In the genomic region with DNA sequence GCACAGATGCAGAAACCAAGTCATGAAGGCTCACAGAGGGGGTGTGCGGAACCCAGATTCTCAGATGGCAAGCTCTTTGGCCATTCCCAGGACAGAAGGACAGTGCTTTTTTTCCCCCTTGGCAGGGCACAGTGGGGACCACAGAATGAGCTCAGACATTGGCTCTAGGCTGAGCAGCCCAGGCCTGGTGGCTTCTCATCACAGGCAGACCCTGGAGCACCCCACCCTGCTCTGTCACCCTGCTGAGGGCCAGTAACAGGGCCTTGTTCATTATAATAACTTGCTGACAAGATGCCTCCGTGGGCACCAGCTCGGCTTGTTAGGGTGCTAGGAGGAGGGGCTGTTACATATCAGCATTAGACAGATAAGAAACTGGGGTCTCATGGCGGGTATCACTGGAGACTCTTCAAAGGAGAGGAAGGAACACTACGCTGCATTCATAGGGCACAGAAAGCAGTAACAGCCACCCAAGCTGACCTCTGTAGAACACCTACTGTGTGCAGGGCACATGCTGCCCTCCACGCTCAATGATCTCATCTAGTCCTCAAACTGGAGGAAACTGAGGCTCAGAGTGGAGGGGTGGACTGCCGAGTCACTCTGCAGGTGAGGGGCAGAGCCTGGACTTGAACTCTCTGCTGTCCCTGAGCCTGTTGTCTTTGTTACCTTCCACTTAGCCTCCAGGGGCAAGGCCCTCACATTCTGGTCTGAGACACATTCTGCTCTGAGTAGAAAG, we compare ENCODE assay signal across 13 cellular contexts.
DNase-seq lines count a peak whose midpoint lies in the region; ATAC-seq and TF ChIP-seq lines count a peak whose summit lies in the region.
"Had no signal": no experiment of that assay in that cellular context is flagged by ENCODE, and none has a peak within 500 bp of the region (broad histone marks: within the 10 kb centered on the region; RNA-seq: fewer than 3 reads in every experiment).

No MANE protein-coding gene starts in this region.

- H3K4me1 ChIP-seq in CD4-positive, CD25-positive, alpha-beta regulatory T cell (ENCODE audit: control insufficient read depth, insufficient read depth, low read length, poor library complexity, severe bottlenecking), result peaks cover 77% of the 10 kb centered on the region
- peaks cover 9 to 44% (median 28%) of the 10 kb centered on the region in 6 donors for H3K4me1 ChIP-seq in spleen

- peak overlapping the region; percentile 37 for H3K27ac ChIP-seq in CD4-positive, CD25-positive, alpha-beta regulatory T cell (ENCODE audit: insufficient read depth, low read length, poor library complexity, severe bottlenecking)
- peak overlapping the region in 7 of 8 donors; percentile 14 to 88 (median 73) for H3K27ac ChIP-seq in spleen

- TF ChIP-seq POLR2A in spleen (IDR thresholded peaks at IDR 0.05), result no peak

- no peaks in the 10 kb centered on the region for H3K9me3 ChIP-seq in CD4-positive, CD25-positive, alpha-beta regulatory T cell (ENCODE audit: control insufficient read depth in 2 of 2, low read length in 2 of 2)
- H3K9me3 ChIP-seq in spleen, result peaks cover 0 to 41% (median 35%) of the 10 kb centered on the region in 8 donors

- no peaks in the 10 kb centered on the region for H3K27me3 ChIP-seq in CD4-positive, CD25-positive, alpha-beta regulatory T cell (ENCODE audit: control insufficient read depth, insufficient read depth, low read length)
- H3K27me3 ChIP-seq in spleen (replicated peaks in 1 of 7), result no peaks in the 10 kb centered on the region

- WGBS in spleen, 5 donors, result 75 to 88% (median 83%) methylated on average over 7 of the region's 7 CpGs

- DNase-seq in CD4-positive, CD25-positive, alpha-beta regulatory T cell, result no peak
- no peak for DNase-seq in Jurkat, Clone E6-1 (ENCODE audit: low read depth, low spot score)
- peak; percentile 69 for DNase-seq in spleen
- DNase-seq in DMS153 (lab: John Stamatoyannopoulos, UW), result no peak
- DNase-seq in DMS114 treated with DMSO at 0.1 percent for 48 hours (lab: John Stamatoyannopoulos, UW; ENCODE audit: unreplicated experiment), result no peak
- DNase-seq: DMS 273 treated with DMSO at 0.1 percent for 48 hours, NCI-H1105, NCI-H187, NCI-H2171, NCI-H774, SHP77 treated with DMSO at 0.1 percent for 48 hours had no signal

- intact Hi-C loops in dendritic cell treated with granulocyte-macrophage colony-stimulating factor and Interleukin-4, amounts not matched to agents 40 ng/mL and 50 ng/mL, for 4 days (cut with micrococcal nuclease), result no loop called here
- intact Hi-C loops in spleen (cut with DNase I; ENCODE audit: low total_unique reads), result no loop called here

- TF ChIP-seq CTCF in spleen (IDR thresholded peaks at IDR 0.05 in 8 of 11, conservative IDR thresholded peaks at IDR 0.05 in 3 of 11), result no peak

- H3K9me3 Mint-ChIP-seq in CD4-positive, CD25-positive, alpha-beta regulatory T cell, result peaks cover 0 to 5% (median 0%) of the 10 kb centered on the region in 7 donors
- H3K9me3 Mint-ChIP-seq in dendritic cell treated with granulocyte-macrophage colony-stimulating factor and Interleukin-4, amounts not matched to agents 40 ng/mL and 50 ng/mL, for 4 days, result peaks cover 10% of the 10 kb centered on the region

- no peaks in the 10 kb centered on the region for H3K36me3 ChIP-seq in CD4-positive, CD25-positive, alpha-beta regulatory T cell (ENCODE audit: control insufficient read depth, insufficient read depth, low read length)
- H3K36me3 ChIP-seq in spleen, result no peaks in the 10 kb centered on the region

- ATAC-seq in CD4-positive, CD25-positive, alpha-beta regulatory T cell (ENCODE audit: low read depth in 2 of 2), result no peak
- ATAC-seq in HG02759 (IDR thresholded peaks at IDR 0.05; ENCODE audit: unreplicated experiment), result no peak

- peaks cover 13 to 87% (median 51%) of the 10 kb centered on the region in 4 donors for H3K4me1 Mint-ChIP-seq in CD4-positive, CD25-positive, alpha-beta regulatory T cell
- H3K4me1 Mint-ChIP-seq in dendritic cell treated with granulocyte-macrophage colony-stimulating factor and Interleukin-4, amounts not matched to agents 40 ng/mL and 50 ng/mL, for 4 days (ENCODE audit: low read depth), result peaks cover 26% of the 10 kb centered on the region

- H3K27ac Mint-ChIP-seq in CD4-positive, CD25-positive, alpha-beta regulatory T cell, result peak overlapping the region; percentile 77 to 88 (median 80)
- H3K27ac Mint-ChIP-seq in dendritic cell treated with granulocyte-macrophage colony-stimulating factor and Interleukin-4, amounts not matched to agents 40 ng/mL and 50 ng/mL, for 4 days, result peak overlapping the region; percentile 77

- H3K36me3 Mint-ChIP-seq in CD4-positive, CD25-positive, alpha-beta regulatory T cell, result no peaks in the 10 kb centered on the region
- H3K36me3 Mint-ChIP-seq in dendritic cell treated with granulocyte-macrophage colony-stimulating factor and Interleukin-4, amounts not matched to agents 40 ng/mL and 50 ng/mL, for 4 days (ENCODE audit: low read depth), result no peaks in the 10 kb centered on the region

- H3K4me3 ChIP-seq in CD4-positive, CD25-positive, alpha-beta regulatory T cell (ENCODE audit: low read depth, low read length), result no peak overlapping the region
- H3K4me3 ChIP-seq in Jurkat, Clone E6-1 (ENCODE audit: low read length), result peak overlapping the region; percentile 17
- H3K4me3 ChIP-seq in spleen, result no peak overlapping the region

- H3K4me3 Mint-ChIP-seq in CD4-positive, CD25-positive, alpha-beta regulatory T cell, result peak overlapping the region in 3 of 4 donors; percentile 5 to 70 (median 36)
- H3K4me3 Mint-ChIP-seq in dendritic cell treated with granulocyte-macrophage colony-stimulating factor and Interleukin-4, amounts not matched to agents 40 ng/mL and 50 ng/mL, for 4 days, result no peak overlapping the region

- peaks cover 4% of the 10 kb centered on the region for H3K27me3 Mint-ChIP-seq in CD4-positive, CD25-positive, alpha-beta regulatory T cell
- no peaks in the 10 kb centered on the region for H3K27me3 Mint-ChIP-seq in dendritic cell treated with granulocyte-macrophage colony-stimulating factor and Interleukin-4, amounts not matched to agents 40 ng/mL and 50 ng/mL, for 4 days
